Comparison of ENCODE assay signal across 8 cellular contexts in genomic region chr20:44728835-44729342, GRCh38. TPM values are rescaled to one million over a fixed set of nuclear protein-coding genes. Genes with fewer than 3 reads are reported as not detected.
A peak's percentile ranks its signal among the peaks of the same experiment; 100 is the strongest.
DNase-seq lines count a peak whose midpoint lies in the region; ATAC-seq and TF ChIP-seq lines count a peak whose summit lies in the region.

No MANE protein-coding gene starts in this region.

- DNase-seq in HCT116 (ENCODE audit: low read depth, low spot score) (peak; percentile 87), NCI-H526 treated with DMSO at 0.1 percent for 48 hours (lab: John Stamatoyannopoulos, UW) (peak; percentile 51), fibroblast of gingiva (ENCODE audit: low read depth) (peak; percentile 94), trophoblast cell (no peak), OCI-M1 (lab: John Stamatoyannopoulos, UW) (no peak)
- DNase-seq in NK-92 treated with Interleukin-12 subunit alpha and Interleukin-12 subunit beta, amount 100 ng/mL, for 24 hours (lab: John Stamatoyannopoulos, UW) = no peak
- no peak for DNase-seq in activated CD4-positive, alpha-beta T cell treated with anti-CD3 and anti-CD28 coated beads, Interleukin-2, amount 10 ng/mL, durations not matched to agents 24 days and 14 days
- no peak for DNase-seq in effector CD4-positive, alpha-beta T cell

- no peak overlapping the region for H3K18ac ChIP-seq in trophoblast cell (ENCODE audit: low read length)

- TF ChIP-seq RAD21 in HCT116 (IDR thresholded peaks at IDR 0.05; ENCODE audit: low read depth) = no peak

- H3K36me3 Mint-ChIP-seq in activated CD4-positive, alpha-beta T cell treated with anti-CD3 and anti-CD28 coated beads, Interleukin-2, amount 10 ng/mL, durations not matched to agents 24 days and 14 days (ENCODE audit: low read depth) = no peaks in the 10 kb centered on the region

- no peak overlapping the region for H2BK120ac ChIP-seq in trophoblast cell (ENCODE audit: insufficient read depth, low read length, poor library complexity)

- intact Hi-C loops in HCT116 (cut with micrococcal nuclease) = loop anchor here (5.0 kb wide), 1 partner anchor 517 kb away; the partner anchor contains the start of gene OSER1
- intact Hi-C loops in activated CD4-positive, alpha-beta T cell treated with anti-CD3 and anti-CD28 coated beads, Interleukin-2, amount 10 ng/mL, durations not matched to agents 24 days and 14 days (cut with micrococcal nuclease) = no loop called here

- H2BK12ac ChIP-seq in trophoblast cell (ENCODE audit: low read length) = no peak overlapping the region

- peak overlapping the region; percentile 22 for H4K8ac ChIP-seq in trophoblast cell (ENCODE audit: low read depth, low read length)

- H3K4me1 ChIP-seq in HCT116 (ENCODE audit: control insufficient read depth in 1 of 2, insufficient read depth in 2 of 2, low read length in 2 of 2) (peaks cover 32 to 42% of the 10 kb centered on the region in 2 experiments), trophoblast cell (ENCODE audit: control insufficient read depth in 1 of 2, insufficient read depth in 2 of 2, low read length in 2 of 2) (peaks cover 3 to 5% of the 10 kb centered on the region in 2 experiments)

- H3K9ac ChIP-seq in HCT116 (ENCODE audit: low read length) (peak overlapping the region; percentile 36; the same call in 1 of the 2 replicates), trophoblast cell (ENCODE audit: low read length) (no peak overlapping the region)

- no peaks in the 10 kb centered on the region for H3K36me3 ChIP-seq in HCT116 (ENCODE audit: control insufficient read depth in 1 of 2, insufficient read depth in 2 of 2, low read length in 2 of 2)
- no peaks in the 10 kb centered on the region for H3K36me3 ChIP-seq in trophoblast cell (ENCODE audit: control insufficient read depth in 1 of 2, insufficient read depth in 2 of 2, low read length in 2 of 2)

- H3K79me1 ChIP-seq in trophoblast cell (ENCODE audit: low read length) = no peaks in the 10 kb centered on the region

- H3K9me3 ChIP-seq in HCT116 (ENCODE audit: control insufficient read depth in 1 of 2, insufficient read depth in 1 of 2, low read depth in 1 of 2, low read length in 2 of 2) = no peaks in the 10 kb centered on the region
- H3K9me3 ChIP-seq in trophoblast cell (ENCODE audit: insufficient read depth, low read depth, low read length) = no peaks in the 10 kb centered on the region

- no peak overlapping the region for H3K4me3 Mint-ChIP-seq in activated CD4-positive, alpha-beta T cell treated with anti-CD3 and anti-CD28 coated beads, Interleukin-2, amount 10 ng/mL, durations not matched to agents 24 days and 14 days

- BruUV-seq in HCT116 (replicated peaks; lab: Mats Ljungman, UMichigan) = no TSS peak

- no peak overlapping the region for H2BK5ac ChIP-seq in trophoblast cell (ENCODE audit: low read depth, low read length, poor library complexity)

- WGBS in trophoblast cell (ENCODE audit: extremely low coverage, insufficient coverage, insufficient read length) = no CpG with 5 or more reads among the region's 8 CpGs

- RAD21 ChIA-PET in HCT116 (lab: Charles Lee; ENCODE audit: low non-redundant PET in 1 of 2, low total read pairs in 2 of 2, uncharacterized antibody in 2 of 2, unreplicated experiment in 2 of 2) = no interaction called here

- H3K4me2 ChIP-seq in HCT116 (ENCODE audit: low read length) (peak overlapping the region; percentile 78), trophoblast cell (ENCODE audit: low read length) (no peak overlapping the region)

- no peak overlapping the region for H3K14ac ChIP-seq in trophoblast cell (ENCODE audit: low read length)

- H3K27ac ChIP-seq in HCT116 (ENCODE audit: low read depth, low read length) (peak overlapping the region; percentile 55), trophoblast cell (ENCODE audit: low read depth, low read length) (no peak overlapping the region)

- no peaks in the 10 kb centered on the region for H3K27me3 ChIP-seq in HCT116 (ENCODE audit: insufficient read depth, low read length)
- H3K27me3 ChIP-seq in trophoblast cell (ENCODE audit: insufficient read depth, low read length) = no peaks in the 10 kb centered on the region

- no peaks in the 10 kb centered on the region for H3K79me2 ChIP-seq in HCT116 (ENCODE audit: insufficient read depth, low read length)
- no peaks in the 10 kb centered on the region for H3K79me2 ChIP-seq in trophoblast cell (ENCODE audit: control insufficient read depth, insufficient read depth, low read length, poor library complexity)

- H4K12ac ChIP-seq in trophoblast cell (ENCODE audit: low read depth, low read length) = peak overlapping the region; percentile 20

- CTCF ChIA-PET in HCT116 (lab: Charles Lee) = interaction anchor here (1.0 to 7.3 kb wide), 2 partner anchors 40 to 44 kb away, joined by 3 to 160 read pairs; no protein-coding TSS in a partner anchor

- H3K9me2 ChIP-seq in HCT116 (ENCODE audit: insufficient read depth) = no peaks in the 10 kb centered on the region

- no peaks in the 10 kb centered on the region for H3K9me3 Mint-ChIP-seq in activated CD4-positive, alpha-beta T cell treated with anti-CD3 and anti-CD28 coated beads, Interleukin-2, amount 10 ng/mL, durations not matched to agents 24 days and 14 days

- no peaks in the 10 kb centered on the region for H4K20me1 ChIP-seq in HCT116 (ENCODE audit: insufficient read depth)

- H4K91ac ChIP-seq in trophoblast cell (ENCODE audit: low read depth, low read length) = no peak overlapping the region

- no peak overlapping the region for H3K4ac ChIP-seq in trophoblast cell (ENCODE audit: low read depth, low read length)

- POLR2A ChIA-PET in HCT116 (lab: Charles Lee) = interaction anchor here (0.9 to 2.1 kb wide), 6 partner anchors 8 to 47 kb away, joined by 3 to 10 read pairs (median 5); no protein-coding TSS in a partner anchor

- no peak for TF ChIP-seq CTCF in HCT116 (IDR thresholded peaks at IDR 0.05 in 2 of 3, conservative IDR thresholded peaks at IDR 0.05 in 1 of 3; ENCODE audit: borderline replicate concordance in 1 of 3, insufficient read depth in 1 of 3, low read depth in 2 of 3, low read length in 2 of 3)

- no peaks in the 10 kb centered on the region for H3K27me3 Mint-ChIP-seq in activated CD4-positive, alpha-beta T cell treated with anti-CD3 and anti-CD28 coated beads, Interleukin-2, amount 10 ng/mL, durations not matched to agents 24 days and 14 days

- H3K27ac Mint-ChIP-seq in activated CD4-positive, alpha-beta T cell treated with anti-CD3 and anti-CD28 coated beads, Interleukin-2, amount 10 ng/mL, durations not matched to agents 24 days and 14 days = no peak overlapping the region

- no peak overlapping the region for H2AK5ac ChIP-seq in trophoblast cell (ENCODE audit: low read length)

- H3K4me1 Mint-ChIP-seq in activated CD4-positive, alpha-beta T cell treated with anti-CD3 and anti-CD28 coated beads, Interleukin-2, amount 10 ng/mL, durations not matched to agents 24 days and 14 days = peaks cover 14% of the 10 kb centered on the region

- no peak overlapping the region for H3K23ac ChIP-seq in trophoblast cell (ENCODE audit: low read length)

- peak overlapping the region; percentile 31 to 44 for H3K4me3 ChIP-seq in HCT116 (replicated peaks in 1 of 2; ENCODE audit: low read depth in 1 of 2, low read length in 2 of 2)
- no peak overlapping the region for H3K4me3 ChIP-seq in trophoblast cell (ENCODE audit: low read depth, low read length)

- ATAC-seq in HCT116 = peak; percentile 92

- peak; percentile 57 for TF ChIP-seq POLR2A in HCT116 (IDR thresholded peaks at IDR 0.05; ENCODE audit: borderline replicate concordance, extremely low read depth, insufficient read depth, insufficient read length)

- H2AFZ ChIP-seq in HCT116 (ENCODE audit: low read depth, low read length, poor library complexity, severe bottlenecking) = peak overlapping the region; percentile 44
- H2AFZ ChIP-seq in trophoblast cell (ENCODE audit: insufficient read depth, low read length, poor library complexity) = peak overlapping the region; percentile 12

TF ChIP-seq in HCT116, 20 proteins besides CTCF, POLR2A, EP300 and RAD21 (continues in another document):
- peak; percentile 66 for TF ChIP-seq FOSL1 (IDR thresholded peaks at IDR 0.05; ENCODE audit: low read depth)
- TF ChIP-seq EZH2phosphoT487 (IDR thresholded peaks at IDR 0.05; ENCODE audit: borderline replicate concordance) = no peak
- TF ChIP-seq TCF7L2 (IDR thresholded peaks at IDR 0.05; ENCODE audit: borderline replicate concordance, extremely low read depth, insufficient read depth, insufficient read length) = peak; percentile 54
- TF ChIP-seq ELF1 (IDR thresholded peaks at IDR 0.05; ENCODE audit: borderline replicate concordance, low read depth) = no peak
- no peak for TF ChIP-seq ZNF274 (IDR thresholded peaks at IDR 0.05; ENCODE audit: low read depth, low read length)

RNA-seq across cellular contexts. Expression of gene CCN5, which starts 13.7 kb away (rescaled TPM):
- total RNA-seq in HCT116 (2021; ENCODE audit: unreplicated experiment) = 0.20 TPM
- 0.15 and 0.21 TPM in 2 replicates for polyA plus RNA-seq in HCT116 (2012)
- polyA plus RNA-seq in trophoblast cell (2013) = not detected in 2 replicates
- not detected in 2 replicates for total RNA-seq in activated CD4-positive, alpha-beta T cell treated with anti-CD3 and anti-CD28 coated beads, Interleukin-2, amount 10 ng/mL, durations not matched to agents 24 days and 14 days

RNA-seq across cellular contexts. Expression of gene KCNK15, which starts 16.8 kb away (rescaled TPM):
- not detected for total RNA-seq in HCT116 (2021; ENCODE audit: unreplicated experiment)
- not detected in 2 replicates for polyA plus RNA-seq in HCT116 (2012)
- polyA plus RNA-seq in trophoblast cell (2013) = not detected in 2 replicates
- 0.44 and 0.76 TPM in 2 replicates for total RNA-seq in activated CD4-positive, alpha-beta T cell treated with anti-CD3 and anti-CD28 coated beads, Interleukin-2, amount 10 ng/mL, durations not matched to agents 24 days and 14 days

Comparison
In these comparisons a context has a peak if more than half of its experiments do, and no peak if none do; other contexts are left out.
1. DNase-seq: peak in HCT116 (single experiment), NCI-H526 treated with DMSO at 0.1 percent for 48 hours (single experiment) and fibroblast of gingiva (single experiment); none in trophoblast cell (0 of 2), NK-92 treated with Interleukin-12 subunit alpha and Interleukin-12 subunit beta, amount 100 ng/mL, for 24 hours (single experiment), OCI-M1 (single experiment), activated CD4-positive, alpha-beta T cell treated with anti-CD3 and anti-CD28 coated beads, Interleukin-2, amount 10 ng/mL, durations not matched to agents 24 days and 14 days (single experiment) and effector CD4-positive, alpha-beta T cell (single experiment).